8 cellular contexts compared by ENCODE assay signal in the genomic region with DNA sequence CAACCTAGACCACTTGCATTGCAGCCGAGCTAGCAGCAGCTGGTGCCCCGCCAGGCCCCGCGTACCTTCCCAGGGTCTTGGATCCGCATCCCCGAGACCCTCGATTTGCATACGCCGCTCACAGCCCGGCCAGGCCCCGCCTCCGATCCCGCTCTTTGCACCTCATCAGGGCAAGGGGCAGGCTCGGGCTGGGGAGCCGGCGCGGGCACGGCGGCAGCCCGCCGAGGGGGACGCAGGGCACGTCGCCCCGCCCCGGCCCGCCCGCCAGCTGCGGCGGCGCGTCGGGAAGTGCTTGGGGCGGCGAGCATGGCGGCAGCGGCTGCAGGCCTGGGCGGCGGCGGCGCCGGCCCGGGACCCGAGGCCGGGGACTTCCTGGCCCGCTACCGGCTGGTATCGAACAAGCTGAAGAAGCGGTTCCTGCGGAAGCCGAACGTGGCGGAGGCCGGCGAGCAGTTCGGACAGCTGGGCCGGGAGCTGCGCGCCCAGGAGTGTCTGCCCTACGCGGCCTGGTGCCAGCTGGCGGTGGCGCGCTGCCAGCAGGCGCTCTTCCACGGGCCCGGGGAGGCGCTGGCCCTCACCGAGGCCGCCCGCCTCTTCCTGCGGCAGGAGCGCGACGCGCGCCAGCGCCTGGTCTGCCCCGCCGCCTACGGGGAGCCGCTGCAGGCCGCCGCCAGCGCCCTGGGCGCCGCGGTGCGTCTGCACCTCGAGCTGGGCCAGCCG. TPM values are rescaled to one million over a fixed set of nuclear protein-coding genes. Genes with fewer than 3 reads are reported as not detected.
DNase-seq lines count a peak whose midpoint lies in the region; ATAC-seq and TF ChIP-seq lines count a peak whose summit lies in the region.
"Not testable (repeated sequence)": the region's sequence is repeated elsewhere in the genome, so short reads cannot be mapped to it uniquely, and the experiment has no call there.

Gene F8A1, plus strand, starts transcription at position 287 of the 720 bp plus-strand sequence. Its CDS starts 20 bp downstream, at position 307.

- not testable (repeated sequence) for H4K20me1 ChIP-seq in OCI-LY7 (ENCODE audit: insufficient read depth, low read length)

- not testable (repeated sequence) for H3K9ac ChIP-seq in colonic mucosa (ENCODE audit: low read depth in 2 of 2, low read length in 2 of 2)

- peaks cover 11% of the 10 kb centered on the region for H3K4me1 Mint-ChIP-seq in CD8-positive, alpha-beta T cell (ENCODE audit: low read depth)
- not testable (repeated sequence) for H3K4me1 Mint-ChIP-seq in naive B cell

- not testable (repeated sequence) for H3K27me3 ChIP-seq in CD8-positive, alpha-beta T cell (ENCODE audit: insufficient read depth, low read length); colonic mucosa

- not testable (repeated sequence) for H3K79me2 ChIP-seq in OCI-LY7 (ENCODE audit: insufficient read depth, low read depth, low read length)

- H3K27me3 Mint-ChIP-seq in CD8-positive, alpha-beta T cell (ENCODE audit: low read depth); naive B cell: not testable (repeated sequence)

- H3K9me2 ChIP-seq in OCI-LY7 (ENCODE audit: insufficient read depth, low read length): not testable (repeated sequence)

- not testable (repeated sequence) for H3K4me3 Mint-ChIP-seq in CD8-positive, alpha-beta T cell; naive B cell

- H3K4me1 ChIP-seq in CD8-positive, alpha-beta T cell (ENCODE audit: insufficient read depth, low read length); OCI-LY7 (ENCODE audit: insufficient read depth, low read length, poor library complexity, severe bottlenecking); colonic mucosa: not testable (repeated sequence)

- not testable (repeated sequence) for H2AFZ ChIP-seq in OCI-LY7 (ENCODE audit: low read length)

- CTCF ChIA-PET in CD8-positive, alpha-beta T cell (lab: Charles Lee); OCI-LY7 (lab: Charles Lee; ENCODE audit: unreplicated experiment): not testable (repeated sequence)

- peak in 5 of 7 experiments; percentile 13 to 51 (median 17) for DNase-seq in CD8-positive, alpha-beta T cell
- not testable (repeated sequence) for DNase-seq in OCI-LY7 (ENCODE audit: low spot score); colonic mucosa
- DNase-seq in activated T-cell treated with anti-CD3 and anti-CD28 coated beads for 1 hour (ENCODE audit: low read depth): peak; percentile 11
- peak; percentile 32 for DNase-seq in naive B cell
- DNase-seq in stimulated activated CD8-positive, alpha-beta memory T cell treated with anti-CD3 and anti-CD28 coated beads, Interleukin-15, amount 100 ng/mL, for 24 hours (ENCODE audit: low read depth): peak; percentile 8

- not testable (repeated sequence) for H3K9me3 Mint-ChIP-seq in CD8-positive, alpha-beta T cell; naive B cell

- H3K27ac Mint-ChIP-seq in CD8-positive, alpha-beta T cell; naive B cell: not testable (repeated sequence)

- not testable (repeated sequence) for TF ChIP-seq CTCF in CD8-positive, alpha-beta T cell (IDR thresholded peaks at IDR 0.05); OCI-LY7 (conservative IDR thresholded peaks at IDR 0.05; ENCODE audit: low read length); colonic mucosa (IDR thresholded peaks at IDR 0.05)

- not testable (repeated sequence) for H3K9me3 ChIP-seq in CD8-positive, alpha-beta T cell (ENCODE audit: low read length); OCI-LY7 (ENCODE audit: low read length); colonic mucosa

- H3K27ac ChIP-seq in CD8-positive, alpha-beta T cell (ENCODE audit: low read depth, low read length); OCI-LY7 (ENCODE audit: low read depth, low read length, poor library complexity, severe bottlenecking); colonic mucosa: not testable (repeated sequence)

- BruUV-seq in OCI-LY7 (replicated peaks; lab: Mats Ljungman, UMichigan): not testable (repeated sequence)

- not testable (repeated sequence) for H3K36me3 Mint-ChIP-seq in CD8-positive, alpha-beta T cell; naive B cell

- not testable (repeated sequence) for H3K4me3 ChIP-seq in CD8-positive, alpha-beta T cell (ENCODE audit: low read depth, low read length); colonic mucosa
- H3K4me3 ChIP-seq in OCI-LY7 (ENCODE audit: low read depth, low read length, poor library complexity, severe bottlenecking): peak within 1 kb of the TSS; percentile 44

- H3K36me3 ChIP-seq in CD8-positive, alpha-beta T cell (ENCODE audit: insufficient read depth, low read length); OCI-LY7 (ENCODE audit: insufficient read depth, low read length); colonic mucosa: not testable (repeated sequence)

- H3K4me2 ChIP-seq in OCI-LY7 (ENCODE audit: low read length): not testable (repeated sequence)

- ATAC-seq in CD8-positive, alpha-beta T cell: peak; percentile 72
- ATAC-seq in GM21360 (IDR thresholded peaks at IDR 0.05; ENCODE audit: unreplicated experiment): peak; percentile 48
- peak; percentile 54 for ATAC-seq in HG03025 (IDR thresholded peaks at IDR 0.05; ENCODE audit: low FRiP score, unreplicated experiment)
- ATAC-seq in naive B cell (ENCODE audit: low read depth in 2 of 2): peak; percentile 71 to 73

- intact Hi-C loops in CD8-positive, alpha-beta T cell (cut with DNase I, micrococcal nuclease); OCI-LY7 (cut with micrococcal nuclease; ENCODE audit: unreplicated experiment); colonic mucosa (cut with DNase I): not testable (repeated sequence)

- POLR2A ChIA-PET in CD8-positive, alpha-beta T cell (lab: Charles Lee); OCI-LY7 (lab: Charles Lee): not testable (repeated sequence)

RNA-seq across cellular contexts. Expression of gene F8A1, which starts in this region (rescaled TPM):
- total RNA-seq in CD8-positive, alpha-beta T cell: 10 to 100 TPM; 23.2 to 25.5 TPM
- total RNA-seq in OCI-LY7 (2014; rRNA removed; shearing (Covaris generic)): 6.3 and 14.1 TPM in 2 replicates
- total RNA-seq in OCI-LY7 (2022) (40.8 and 42.4 TPM in 2 replicates), colonic mucosa (10 to 100 TPM; 32.8 to 39.2 TPM)
- polyA plus RNA-seq in naive B cell (ENCODE audit: low read depth in 6 of 6): 10 to 100 TPM; 12.7 to 61.5 (median 41.4) TPM
